17 cellular contexts compared by ENCODE assay signal in the genomic region with DNA sequence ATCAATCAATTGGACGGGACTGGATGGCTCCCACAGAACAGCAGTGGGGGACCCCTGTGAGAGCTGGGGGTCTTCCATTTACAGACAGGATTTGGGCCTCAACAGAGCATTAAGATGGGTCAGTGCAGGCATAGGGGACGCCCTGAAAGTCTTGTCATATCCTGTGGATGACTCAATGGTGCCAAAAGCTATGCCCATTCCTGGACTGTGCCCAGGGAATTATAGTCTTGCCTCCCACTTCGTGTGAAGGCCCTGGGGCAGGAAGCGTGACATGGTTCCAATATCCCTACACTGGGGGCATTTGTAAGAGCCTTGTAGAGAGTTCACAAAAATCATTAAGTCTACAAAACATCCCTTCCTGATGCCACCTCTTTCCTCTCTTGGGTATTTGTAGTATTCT.
"Had no signal": no experiment of that assay in that cellular context is flagged by ENCODE, and none has a peak within 500 bp of the region (broad histone marks: within the 10 kb centered on the region; RNA-seq: fewer than 3 reads in every experiment).

No MANE protein-coding gene starts in this region.

- DNase-seq: activated CD4-positive, alpha-beta T cell treated with anti-CD3 and anti-CD28 coated beads for 4 hours; activated CD4-positive, alpha-beta T cell treated with anti-CD3 and anti-CD28 coated beads, Interleukin-2, amount 50 U/mL, for 4 hours; activated effector memory CD4-positive, alpha-beta T cell treated with Interleukin-2 at 50 U/mL for 16 hours; activated naive CD4-positive, alpha-beta T cell treated with Interleukin-2 at 50 U/mL for 16 hours; activated T-cell treated with anti-CD3 and anti-CD28 coated beads for 4 hours; activated T-cell treated with anti-CD3 and anti-CD28 coated beads, Interleukin-2, amount 50 U/mL, for 72 hours; cerebellar nuclear complex; dorsolateral prefrontal cortex; effector memory CD8-positive, alpha-beta T cell; foreskin fibroblast; heart left ventricle; immature natural killer cell; kidney; naive thymus-derived CD8-positive, alpha-beta T cell; pancreas; stimulated activated CD4-positive, alpha-beta T cell treated with anti-CD3 and anti-CD28 coated beads, Interleukin-1b, Interleukin-23, amount 100 ng/mL, for 48 hours; stimulated activated naive CD4-positive, alpha-beta T cell had no signal
